12 cellular contexts compared by ENCODE assay signal in the genomic region with DNA sequence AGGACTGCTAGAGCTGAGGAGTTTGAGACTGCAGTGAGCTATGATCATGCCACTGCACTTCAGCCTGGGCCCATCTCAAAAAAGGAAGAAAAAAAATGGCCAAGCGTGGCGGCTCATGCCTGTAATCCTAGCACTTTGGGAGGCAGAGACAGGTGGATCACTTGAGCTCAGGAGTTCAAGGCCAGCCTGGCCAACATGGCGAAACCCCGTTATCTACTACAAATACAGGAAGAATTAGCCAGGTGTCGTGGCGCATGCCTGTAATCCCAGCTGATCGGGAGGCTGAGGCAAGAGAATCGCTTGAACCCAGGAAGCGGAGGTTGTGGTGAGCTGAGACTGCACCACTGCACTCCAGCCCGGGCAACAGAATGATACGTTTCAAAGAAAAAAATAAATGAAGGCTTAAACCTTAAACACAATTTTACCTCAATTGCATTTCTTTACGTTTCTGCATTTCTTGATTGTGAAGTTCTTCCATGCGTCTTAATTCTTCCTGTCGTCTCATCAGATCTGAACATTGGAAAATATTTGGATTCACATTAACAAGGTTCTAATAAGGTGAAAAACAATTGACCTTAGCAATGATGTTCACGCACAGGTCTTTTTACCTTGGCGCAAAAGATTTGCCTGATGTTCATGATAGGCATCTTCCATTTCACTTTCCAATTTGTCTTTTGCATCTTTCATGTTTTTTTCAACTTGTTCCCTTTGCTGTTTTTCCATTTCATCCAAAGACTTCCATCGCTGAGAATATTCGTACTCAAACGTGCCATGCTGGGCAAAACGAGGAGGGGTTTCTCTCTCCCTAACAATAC. TPM values are rescaled to one million over a fixed set of nuclear protein-coding genes. Genes with fewer than 3 reads are reported as not detected.
DNase-seq lines count a peak whose midpoint lies in the region; ATAC-seq, FAIRE-seq and TF ChIP-seq lines count a peak whose summit lies in the region.
"Had no signal": no experiment of that assay in that cellular context is flagged by ENCODE, and none has a peak within 500 bp of the region (broad histone marks: within the 10 kb centered on the region; RNA-seq: fewer than 3 reads in every experiment).

No MANE protein-coding gene starts in this region.

- no peaks in the 10 kb centered on the region for H3K9me3 ChIP-seq in A549
- H3K9me3 ChIP-seq in liver (ENCODE audit: control insufficient read depth in 4 of 4, low read length in 3 of 4), result no peaks in the 10 kb centered on the region
- H3K9me3 ChIP-seq: adrenal gland, ovary, vagina had no signal

- DNase-seq in A549 (ENCODE audit: low read depth in 1 of 2, low spot score in 1 of 2) (no peak), GM12891 (ENCODE audit: insufficient read length, low spot score) (no peak), GM03348 (ENCODE audit: low spot score) (no peak)
- DNase-seq in activated naive CD4-positive, alpha-beta T cell treated with anti-CD3 and anti-CD28 coated beads, Interleukin-2, amount 50 U/mL, for 72 hours (ENCODE audit: low spot score in 2 of 2), result no peak
- DNase-seq in effector CD4-positive, alpha-beta T cell, result no peak
- DNase-seq: adrenal gland, NCI-H2029 treated with DMSO at 0.1 percent for 48 hours, ovary had no signal

- CTCF ChIA-PET in A549 (lab: Yijun Ruan, JAX), result no interaction called here

- ATAC-seq in A549, result no peak
- ATAC-seq in activated naive CD4-positive, alpha-beta T cell treated with anti-CD3 and anti-CD28 coated beads, Interleukin-2, amount 50 U/mL, for 72 hours, result no peak
- no peak for ATAC-seq in HG02759 (IDR thresholded peaks at IDR 0.05; ENCODE audit: unreplicated experiment)
- ATAC-seq in GM18505 (IDR thresholded peaks at IDR 0.05; ENCODE audit: unreplicated experiment), result no peak

- peak overlapping the region; percentile 98 to 99 for H3K27ac Mint-ChIP-seq in activated naive CD4-positive, alpha-beta T cell treated with anti-CD3 and anti-CD28 coated beads, Interleukin-2, amount 50 U/mL, for 72 hours

- H3K36me3 ChIP-seq in liver (ENCODE audit: control insufficient read depth in 4 of 4, insufficient read depth in 3 of 4, low read depth in 1 of 4, low read length in 3 of 4), result peaks cover 15 to 69% (median 60%) of the 10 kb centered on the region in 4 donors
- H3K36me3 ChIP-seq: ovary had no signal

- TF ChIP-seq RAD21 in A549 (conservative IDR thresholded peaks at IDR 0.05 in 1 of 2, IDR thresholded peaks at IDR 0.05 in 1 of 2) (no peak), liver (IDR thresholded peaks at IDR 0.05) (no peak)

- peaks cover 74 to 81% of the 10 kb centered on the region in 2 donors for H3K36me3 Mint-ChIP-seq in activated naive CD4-positive, alpha-beta T cell treated with anti-CD3 and anti-CD28 coated beads, Interleukin-2, amount 50 U/mL, for 72 hours

- 89% methylated on average over 20 of the region's 20 CpGs for WGBS in A549 (ENCODE audit: missing lambda C conversion rate)
- WGBS in liver, result 75% methylated on average over 20 of the region's 20 CpGs

- peaks cover 58% of the 10 kb centered on the region for H3K4me1 ChIP-seq in A549
- H3K4me1 ChIP-seq in liver (ENCODE audit: control insufficient read depth in 4 of 4, insufficient read depth in 4 of 4, low read length in 3 of 4), result peaks cover 9 to 68% (median 58%) of the 10 kb centered on the region in 4 donors

- POLR2A ChIA-PET in A549 (lab: Yijun Ruan, JAX), result no interaction called here

- peak overlapping the region; percentile 88 for H3K4me2 ChIP-seq in A549

- H3K9ac ChIP-seq in liver (ENCODE audit: low read depth in 1 of 2, low read length in 2 of 2), result no peak overlapping the region

- H3K27ac ChIP-seq in A549 (no peak overlapping the region), liver (ENCODE audit: low read depth in 1 of 2, low read length in 2 of 2) (no peak overlapping the region)
- H3K27ac ChIP-seq: adrenal gland, ovary, vagina had no signal

- TF ChIP-seq EP300 in A549 (IDR thresholded peaks at IDR 0.05), result no peak

- no peak for FAIRE-seq in A549 (lab: Jason Lieb, UNC)
- no peak for FAIRE-seq in GM12891 (lab: Jason Lieb, UNC)

- H3K9me3 Mint-ChIP-seq in activated naive CD4-positive, alpha-beta T cell treated with anti-CD3 and anti-CD28 coated beads, Interleukin-2, amount 50 U/mL, for 72 hours, result no peaks in the 10 kb centered on the region

- no peak for TF ChIP-seq CTCF in A549 (IDR thresholded peaks at IDR 0.05)
- TF ChIP-seq CTCF in liver (IDR thresholded peaks at IDR 0.05; ENCODE audit: low read depth, low read length, missing input control), result no peak

- no peaks in the 10 kb centered on the region for H3K27me3 ChIP-seq in liver (ENCODE audit: control insufficient read depth in 4 of 4, insufficient read depth in 4 of 4, low read length in 3 of 4)
- H3K27me3 ChIP-seq: adrenal gland, ovary, vagina had no signal

- TF ChIP-seq POLR2A in A549 (IDR thresholded peaks at IDR 0.05; ENCODE audit: low read length), result no peak
- TF ChIP-seq POLR2A in GM12891 (IDR thresholded peaks at IDR 0.05; ENCODE audit: low read depth, low read length), result no peak
- no peak for TF ChIP-seq POLR2A in GM18505 (IDR thresholded peaks at IDR 0.05; ENCODE audit: borderline replicate concordance, extremely low read depth, insufficient read depth, insufficient read length)

- H3K4me3 ChIP-seq in A549 (peak overlapping the region; percentile 90; the same call in 1 of the 3 replicates), liver (ENCODE audit: low read depth in 1 of 3, low read length in 3 of 3) (no peak overlapping the region)
- H3K4me3 ChIP-seq: ovary had no signal

TF ChIP-seq in A549, 52 proteins besides CTCF, POLR2A, EP300 and RAD21:
- TF ChIP-seq JUNB (IDR thresholded peaks at IDR 0.05), result no peak
- no peak for TF ChIP-seq JUN (IDR thresholded peaks at IDR 0.05)
- no peak for TF ChIP-seq TFCP2L1 (CRISPR knock-in tag; IDR thresholded peaks at IDR 0.05)
- TF ChIP-seq FOSL2 (IDR thresholded peaks at IDR 0.05), result no peak
- TF ChIP-seq FOSL2 (CRISPR knock-in tag; IDR thresholded peaks at IDR 0.05), result no peak
- TF ChIP-seq ZFP36 (IDR thresholded peaks at IDR 0.05; ENCODE audit: borderline replicate concordance, partially characterized antibody), result no peak
- no peak for TF ChIP-seq CBX8 (IDR thresholded peaks at IDR 0.05)

TF ChIP-seq in GM12891, 5 proteins besides CTCF, POLR2A, EP300 and RAD21:
- TF ChIP-seq TAF1 (IDR thresholded peaks at IDR 0.05; ENCODE audit: low read depth, low read length) (no peak), POLR2AphosphoS5 (IDR thresholded peaks at IDR 0.05; ENCODE audit: low read depth, low read length) (peak; percentile 53; the same call in 1 of the 2 replicates), PAX5 (IDR thresholded peaks at IDR 0.05; ENCODE audit: insufficient read depth, low read length, severe bottlenecking) (no peak), POU2F2 (IDR thresholded peaks at IDR 0.05; ENCODE audit: low read depth, low read length) (no peak)

TF ChIP-seq in liver, 16 proteins besides CTCF, POLR2A, EP300 and RAD21:
- TF ChIP-seq, protein P1, sequence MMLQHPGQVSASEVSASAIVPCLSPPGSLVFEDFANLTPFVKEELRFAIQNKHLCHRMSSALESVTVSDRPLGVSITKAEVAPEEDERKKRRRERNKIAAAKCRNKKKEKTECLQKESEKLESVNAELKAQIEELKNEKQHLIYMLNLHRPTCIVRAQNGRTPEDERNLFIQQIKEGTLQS (IDR thresholded peaks at IDR 0.05), result no peak
- TF ChIP-seq YY1 (IDR thresholded peaks at IDR 0.05), result peak; percentile 39

RNA-seq across cellular contexts. Expression of a gene that starts 4.2 kb away (rescaled TPM):
- polyA plus RNA-seq in A549 (2011; rRNA removed) (99.6 and 151 TPM in 2 replicates), A549 (2017; fragmentation: RNase III; extraction: RNeasy Plus Mini Kit Qiagen cat#74134 plus additional on column Dnase treatment) (327 to 363 TPM (median 332 TPM) in 3 replicates), liver (10 to 100 TPM; 29.7 to 51.3 TPM)
- 63.4 and 70.1 TPM in 2 replicates for polyA plus RNA-seq in A549 (2012; cell fraction: cytosol; rRNA removed)
- 176 and 221 TPM in 2 replicates for polyA plus RNA-seq in A549 (2012; cell fraction: nucleus; rRNA removed)
- 36.4 and 43.9 TPM in 2 replicates for polyA minus RNA-seq in A549 (2011; rRNA and poly(A)+ RNA removed)
- polyA plus RNA-seq in GM12891 (2012; ENCODE audit: low read depth, missing spikeins), result 194 TPM
- total RNA-seq in activated naive CD4-positive, alpha-beta T cell treated with anti-CD3 and anti-CD28 coated beads, Interleukin-2, amount 50 U/mL, for 72 hours, result 100 to 1,000 TPM; 191 to 344 TPM
- 100 to 1,000 TPM in 1 of 2 donors, 10 to 100 TPM in 1; 81.2 to 173 TPM for total RNA-seq in liver
